ENCODE assay signal across 10 cellular contexts in genomic region chr13:48853381-48854102, GRCh38.
DNase-seq lines count a peak whose midpoint lies in the region; ATAC-seq and TF ChIP-seq lines count a peak whose summit lies in the region.
"Had no signal": no experiment of that assay in that cellular context is flagged by ENCODE, and none has a peak within 500 bp of the region (broad histone marks: within the 10 kb centered on the region; RNA-seq: fewer than 3 reads in every experiment).

No MANE protein-coding gene starts in this region.

- intact Hi-C loops in activated CD8-positive, alpha-beta T cell treated with anti-CD3 and anti-CD28 coated beads for 36 hours (cut with micrococcal nuclease): loop anchor here (2.0 kb wide), 1 partner anchor 31 kb away; no protein-coding TSS in a partner anchor

- POLR2A ChIA-PET in activated CD8-positive, alpha-beta T cell treated with anti-CD3 and anti-CD28 coated beads for 36 hours (lab: Charles Lee): interaction anchor here (0.6 to 1.2 kb wide), 4 partner anchors 22 to 122 kb away, joined by 3 to 4 read pairs (median 3); partner anchors contain the start of gene FNDC3A

- H3K4me1 Mint-ChIP-seq in activated CD8-positive, alpha-beta T cell treated with anti-CD3 and anti-CD28 coated beads for 36 hours (ENCODE audit: low read depth): peaks cover 46% of the 10 kb centered on the region

- peaks cover 7% of the 10 kb centered on the region for H3K27me3 Mint-ChIP-seq in activated CD8-positive, alpha-beta T cell treated with anti-CD3 and anti-CD28 coated beads for 36 hours

- CTCF ChIA-PET in activated CD8-positive, alpha-beta T cell treated with anti-CD3 and anti-CD28 coated beads for 36 hours (lab: Charles Lee): interaction anchor here (1.5 kb wide), 1 partner anchor 22 kb away, joined by 3 read pairs; no protein-coding TSS in a partner anchor

- DNase-seq in activated CD4-positive, alpha-beta T cell treated with anti-CD3 and anti-CD28 coated beads for 48 hours: peak; percentile 44
- no peak for DNase-seq in activated CD4-positive, alpha-beta T cell treated with anti-CD3 and anti-CD28 coated beads, Interleukin-2, amount 50 U/mL, for 4 hours
- peak; percentile 56 for DNase-seq in activated CD8-positive, alpha-beta T cell treated with anti-CD3 and anti-CD28 coated beads for 36 hours
- peak; percentile 61 for DNase-seq in fibroblast of mammary gland (ENCODE audit: low read depth)
- DNase-seq in stimulated activated CD4-positive, alpha-beta T cell treated with anti-CD3 and anti-CD28 coated beads, TNF-alpha, amount 100 ng/mL, for 48 hours (ENCODE audit: low read depth in 3 of 3): peak in 2 of 3 donors; percentile 5 to 6
- no peak for DNase-seq in NCI-H128 (lab: John Stamatoyannopoulos, UW; ENCODE audit: unreplicated experiment)
- DNase-seq: endodermal cell, GDM1 had no signal

- peaks cover 1% of the 10 kb centered on the region for H3K9me3 Mint-ChIP-seq in activated CD8-positive, alpha-beta T cell treated with anti-CD3 and anti-CD28 coated beads for 36 hours

- H3K27ac Mint-ChIP-seq in activated CD8-positive, alpha-beta T cell treated with anti-CD3 and anti-CD28 coated beads for 36 hours: peak overlapping the region; percentile 77
- H3K27ac Mint-ChIP-seq: endodermal cell had no signal

- H3K4me3 ChIP-seq in fibroblast of mammary gland (ENCODE audit: control insufficient read depth, low read depth, low read length): no peak overlapping the region

- ATAC-seq in activated CD8-positive, alpha-beta T cell treated with anti-CD3 and anti-CD28 coated beads for 36 hours: peak; percentile 69
- ATAC-seq in GM19328 (IDR thresholded peaks at IDR 0.05; ENCODE audit: unreplicated experiment) (no peak), GM21825 (IDR thresholded peaks at IDR 0.05; ENCODE audit: unreplicated experiment) (no peak)

- no peak overlapping the region for H3K4me3 Mint-ChIP-seq in activated CD8-positive, alpha-beta T cell treated with anti-CD3 and anti-CD28 coated beads for 36 hours
- H3K4me3 Mint-ChIP-seq: endodermal cell had no signal

- H3K36me3 Mint-ChIP-seq in activated CD8-positive, alpha-beta T cell treated with anti-CD3 and anti-CD28 coated beads for 36 hours (ENCODE audit: low read depth): no peaks in the 10 kb centered on the region

- TF ChIP-seq CTCF in activated CD8-positive, alpha-beta T cell treated with anti-CD3 and anti-CD28 coated beads for 36 hours (IDR thresholded peaks at IDR 0.05): no peak
- TF ChIP-seq CTCF in fibroblast of mammary gland (conservative IDR thresholded peaks at IDR 0.05; ENCODE audit: control insufficient read depth, insufficient read depth, low read depth, low read length): no peak

Comparison
In these comparisons a context has a peak if more than half of its experiments do, and no peak if none do; other contexts are left out.
1. DNase-seq: peak in activated CD4-positive, alpha-beta T cell treated with anti-CD3 and anti-CD28 coated beads for 48 hours (single experiment), activated CD8-positive, alpha-beta T cell treated with anti-CD3 and anti-CD28 coated beads for 36 hours (single experiment), fibroblast of mammary gland (single experiment) and stimulated activated CD4-positive, alpha-beta T cell treated with anti-CD3 and anti-CD28 coated beads, TNF-alpha, amount 100 ng/mL, for 48 hours (2 of 3); none in activated CD4-positive, alpha-beta T cell treated with anti-CD3 and anti-CD28 coated beads, Interleukin-2, amount 50 U/mL, for 4 hours (0 of 2) and NCI-H128 (single experiment).